2 cellular contexts compared by ENCODE assay signal in genomic region chr3:134846943-134847342, GRCh38.
A peak's percentile ranks its signal among the peaks of the same experiment; 100 is the strongest.
TF ChIP-seq lines count a peak whose summit lies in the region.

No MANE protein-coding gene starts in this region.

TF ChIP-seq in IMR-90, 13 proteins besides CTCF, POLR2A, EP300 and RAD21 (continued from another document):
- TF ChIP-seq CEBPB (IDR thresholded peaks at IDR 0.05; ENCODE audit: low read depth, low read length) = no peak
- TF ChIP-seq RCOR1 (IDR thresholded peaks at IDR 0.05; ENCODE audit: insufficient replicate concordance, low read length) = no peak
- no peak for TF ChIP-seq SMC3 (IDR thresholded peaks at IDR 0.05; ENCODE audit: low read depth, low read length)
- TF ChIP-seq MXI1 (IDR thresholded peaks at IDR 0.05; ENCODE audit: borderline replicate concordance, low read depth, low read length) = no peak
- TF ChIP-seq FOS (IDR thresholded peaks at IDR 0.05; ENCODE audit: low read depth, low read length) = no peak
- TF ChIP-seq, protein P1, sequence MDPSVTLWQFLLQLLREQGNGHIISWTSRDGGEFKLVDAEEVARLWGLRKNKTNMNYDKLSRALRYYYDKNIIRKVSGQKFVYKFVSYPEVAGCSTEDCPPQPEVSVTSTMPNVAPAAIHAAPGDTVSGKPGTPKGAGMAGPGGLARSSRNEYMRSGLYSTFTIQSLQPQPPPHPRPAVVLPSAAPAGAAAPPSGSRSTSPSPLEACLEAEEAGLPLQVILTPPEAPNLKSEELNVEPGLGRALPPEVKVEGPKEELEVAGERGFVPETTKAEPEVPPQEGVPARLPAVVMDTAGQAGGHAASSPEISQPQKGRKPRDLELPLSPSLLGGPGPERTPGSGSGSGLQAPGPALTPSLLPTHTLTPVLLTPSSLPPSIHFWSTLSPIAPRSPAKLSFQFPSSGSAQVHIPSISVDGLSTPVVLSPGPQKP (IDR thresholded peaks at IDR 0.05; ENCODE audit: borderline replicate concordance, low read depth, low read length) = no peak
- no peak for TF ChIP-seq NFE2L2 (IDR thresholded peaks at IDR 0.05; ENCODE audit: low read depth, low read length)
TF ChIP-seq in IMR-90: peak in this region for 0.

TF ChIP-seq in liver, 16 proteins besides CTCF, POLR2A, EP300 and RAD21 (continued from another document):
- TF ChIP-seq, protein P2, sequence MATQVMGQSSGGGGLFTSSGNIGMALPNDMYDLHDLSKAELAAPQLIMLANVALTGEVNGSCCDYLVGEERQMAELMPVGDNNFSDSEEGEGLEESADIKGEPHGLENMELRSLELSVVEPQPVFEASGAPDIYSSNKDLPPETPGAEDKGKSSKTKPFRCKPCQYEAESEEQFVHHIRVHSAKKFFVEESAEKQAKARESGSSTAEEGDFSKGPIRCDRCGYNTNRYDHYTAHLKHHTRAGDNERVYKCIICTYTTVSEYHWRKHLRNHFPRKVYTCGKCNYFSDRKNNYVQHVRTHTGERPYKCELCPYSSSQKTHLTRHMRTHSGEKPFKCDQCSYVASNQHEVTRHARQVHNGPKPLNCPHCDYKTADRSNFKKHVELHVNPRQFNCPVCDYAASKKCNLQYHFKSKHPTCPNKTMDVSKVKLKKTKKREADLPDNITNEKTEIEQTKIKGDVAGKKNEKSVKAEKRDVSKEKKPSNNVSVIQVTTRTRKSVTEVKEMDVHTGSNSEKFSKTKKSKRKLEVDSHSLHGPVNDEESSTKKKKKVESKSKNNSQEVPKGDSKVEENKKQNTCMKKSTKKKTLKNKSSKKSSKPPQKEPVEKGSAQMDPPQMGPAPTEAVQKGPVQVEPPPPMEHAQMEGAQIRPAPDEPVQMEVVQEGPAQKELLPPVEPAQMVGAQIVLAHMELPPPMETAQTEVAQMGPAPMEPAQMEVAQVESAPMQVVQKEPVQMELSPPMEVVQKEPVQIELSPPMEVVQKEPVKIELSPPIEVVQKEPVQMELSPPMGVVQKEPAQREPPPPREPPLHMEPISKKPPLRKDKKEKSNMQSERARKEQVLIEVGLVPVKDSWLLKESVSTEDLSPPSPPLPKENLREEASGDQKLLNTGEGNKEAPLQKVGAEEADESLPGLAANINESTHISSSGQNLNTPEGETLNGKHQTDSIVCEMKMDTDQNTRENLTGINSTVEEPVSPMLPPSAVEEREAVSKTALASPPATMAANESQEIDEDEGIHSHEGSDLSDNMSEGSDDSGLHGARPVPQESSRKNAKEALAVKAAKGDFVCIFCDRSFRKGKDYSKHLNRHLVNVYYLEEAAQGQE (IDR thresholded peaks at IDR 0.05) = peak; percentile 18
- no peak for TF ChIP-seq FOXA1 (IDR thresholded peaks at IDR 0.05)
